In the genomic region with DNA sequence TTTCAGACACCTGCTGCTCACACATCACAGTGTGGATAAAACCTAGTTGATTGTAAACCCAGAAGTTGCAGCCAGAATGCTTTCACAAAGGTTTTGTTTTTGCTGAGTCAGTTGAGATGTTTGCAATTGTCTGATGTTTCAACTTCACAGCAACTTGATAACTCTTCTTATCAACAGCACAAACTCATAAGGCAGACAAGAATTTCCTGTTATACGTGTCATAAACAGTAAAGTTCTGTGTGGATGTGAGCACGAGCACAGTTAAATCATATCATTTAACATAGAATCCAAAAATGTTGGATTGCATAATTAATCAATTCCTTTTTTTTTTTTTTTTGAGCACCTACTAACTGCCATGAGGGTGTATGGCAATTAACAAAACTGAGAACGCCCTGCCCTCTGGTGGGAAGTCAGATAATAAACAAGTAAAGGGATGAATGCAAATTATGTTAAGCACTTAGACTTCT, we compare ENCODE assay signal across 8 cellular contexts.
DNase-seq lines count a peak whose midpoint lies in the region; ATAC-seq, FAIRE-seq and TF ChIP-seq lines count a peak whose summit lies in the region.

No MANE protein-coding gene starts in this region.

- CTCF ChIA-PET in HEK293 (lab: Yijun Ruan, JAX): interaction anchor here (0.6 to 1.6 kb wide), 6 partner anchors 14 to 658 kb away, joined by 3 to 7 read pairs (median 4); no protein-coding TSS in a partner anchor

- DNase-seq in COR-L47 (lab: John Stamatoyannopoulos, UW) (peak; percentile 32), SW480 (ENCODE audit: low spot score) (peak; percentile 1), T-helper 17 cell (no peak)
- DNase-seq in activated CD8-positive, alpha-beta memory T cell treated with anti-CD3 and anti-CD28 coated beads, Interleukin-2, amount 50 U/mL, for 48 hours: no peak

- ATAC-seq in HG03378 (IDR thresholded peaks at IDR 0.05; ENCODE audit: unreplicated experiment) (no peak), T-helper 17 cell (no peak), GM21390 (IDR thresholded peaks at IDR 0.05; ENCODE audit: unreplicated experiment) (no peak)

- no peaks in the 10 kb centered on the region for H3K36me3 Mint-ChIP-seq in T-helper 17 cell (ENCODE audit: low read depth)

- no peak overlapping the region for H3K27ac Mint-ChIP-seq in T-helper 17 cell

- H3K4me3 ChIP-seq in HEK293 (ENCODE audit: low read depth, low read length): no peak overlapping the region

- no peak for TF ChIP-seq CTCF in HEK293 (tag by site-specific recombination; IDR thresholded peaks at IDR 0.05)

- peaks cover 5% of the 10 kb centered on the region for H3K4me1 Mint-ChIP-seq in T-helper 17 cell

- no peaks in the 10 kb centered on the region for H3K27me3 Mint-ChIP-seq in T-helper 17 cell

- H3K9me3 ChIP-seq in HEK293 (ENCODE audit: control insufficient read depth, insufficient read depth, low read depth, low read length) (no peaks in the 10 kb centered on the region), T-helper 17 cell (ENCODE audit: control insufficient read depth, low read length, poor library complexity, severe bottlenecking) (no peaks in the 10 kb centered on the region)

- no peak overlapping the region for H3K4me3 Mint-ChIP-seq in T-helper 17 cell

- no peak overlapping the region for H3K27ac ChIP-seq in HEK293 (ENCODE audit: extremely low read depth, low read depth, low read length)

- no peaks in the 10 kb centered on the region for H3K4me1 ChIP-seq in HEK293 (ENCODE audit: control insufficient read depth, insufficient read depth, low read length)

- POLR2A ChIA-PET in HEK293 (lab: Yijun Ruan, JAX): no interaction called here

- peak; percentile 49 for FAIRE-seq in islet of Langerhans (lab: Jason Lieb, UNC)

- H3K36me3 ChIP-seq in HEK293 (ENCODE audit: control insufficient read depth in 2 of 2, insufficient read depth in 1 of 2, low read length in 2 of 2): no peaks in the 10 kb centered on the region

TF ChIP-seq in HEK293, 187 proteins besides CTCF, POLR2A, EP300 and RAD21:
- TF ChIP-seq OSR2 (tag by site-specific recombination; IDR thresholded peaks at IDR 0.05) (no peak), ZFP37 (tag by site-specific recombination; IDR thresholded peaks at IDR 0.05) (no peak), ZNF24 (tag by site-specific recombination; IDR thresholded peaks at IDR 0.05) (no peak), PATZ1 (tag by site-specific recombination; IDR thresholded peaks at IDR 0.05) (no peak), ZNF654 (tag by site-specific recombination; IDR thresholded peaks at IDR 0.05; ENCODE audit: low read depth) (0 out of 2 replicates have a peak, but pooled peaks have one; percentile 10), ZNF629 (tag by site-specific recombination; IDR thresholded peaks at IDR 0.05) (no peak), ZNF76 (tag by site-specific recombination; IDR thresholded peaks at IDR 0.05; ENCODE audit: borderline replicate concordance, low read depth) (no peak)

Comparison
In these comparisons a context has a peak if more than half of its experiments do, and no peak if none do; other contexts are left out.
1. DNase-seq: peak in COR-L47 (single experiment) and SW480 (single experiment); none in T-helper 17 cell (0 of 3) and activated CD8-positive, alpha-beta memory T cell treated with anti-CD3 and anti-CD28 coated beads, Interleukin-2, amount 50 U/mL, for 48 hours (single experiment).